Comparison of ENCODE assay signal across 20 cellular contexts in genomic region chr4:56630876-56631666, GRCh38. TPM values are rescaled to one million over a fixed set of nuclear protein-coding genes. Genes with fewer than 3 reads are reported as not detected.
DNase-seq lines count a peak whose midpoint lies in the region; TF ChIP-seq lines count a peak whose summit lies in the region.
"Had no signal": no experiment of that assay in that cellular context is flagged by ENCODE, and none has a peak within 500 bp of the region (broad histone marks: within the 10 kb centered on the region; RNA-seq: fewer than 3 reads in every experiment).

No MANE protein-coding gene starts in this region.

- TF ChIP-seq CTCF in AG09309 (IDR thresholded peaks at IDR 0.05; ENCODE audit: control insufficient read depth, insufficient read depth, low read depth, low read length, missing control alignments) = no peak

- H2AFZ ChIP-seq in mesenchymal stem cell (ENCODE audit: low read depth, low read length) = no peak overlapping the region

- H3K4me3 ChIP-seq in AG09309 (ENCODE audit: control insufficient read depth, low read depth, low read length) (no peak overlapping the region), mesenchymal stem cell (ENCODE audit: insufficient read depth in 1 of 2, low read depth in 1 of 2, low read length in 2 of 2) (peak overlapping the region in 1 of 2 experiments; percentile 53)
- H3K4me3 ChIP-seq: lung, stomach had no signal

- no peak overlapping the region for H4K8ac ChIP-seq in mesenchymal stem cell (ENCODE audit: low read length)

- no peaks in the 10 kb centered on the region for H3K79me1 ChIP-seq in mesenchymal stem cell (replicated peaks; ENCODE audit: low read length, poor library complexity, severe bottlenecking)

- no peak overlapping the region for H2BK5ac ChIP-seq in mesenchymal stem cell (ENCODE audit: low read depth, low read length, poor library complexity, severe bottlenecking)

- DNase-seq in AG09309 (ENCODE audit: low read depth) (peak; percentile 21), NCI-H226 (peak; percentile 49), epidermal melanocyte (ENCODE audit: insufficient read length, low spot score) (peak; percentile 81), mesenchymal stem cell (no peak), NCI-H2029 treated with DMSO at 0.1 percent for 48 hours (lab: John Stamatoyannopoulos, UW) (no peak), D341Med (ENCODE audit: low spot score) (no peak), mucosa of gallbladder (ENCODE audit: low spot score) (no peak)
- DNase-seq in stimulated activated CD4-positive, alpha-beta T cell treated with anti-CD3 and anti-CD28 coated beads, Interleukin-4, amount 100 ng/mL, for 1 hour = no peak
- DNase-seq: ACHN; activated CD4-positive, CD25-positive, alpha-beta regulatory T cell; activated CD8-positive, alpha-beta memory T cell treated with anti-CD3 and anti-CD28 coated beads for 24 hours; activated naive CD8-positive, alpha-beta T cell treated with anti-CD3 and anti-CD28 coated beads, Interleukin-2, amount 50 U/mL, for 24 hours; effector memory CD8-positive, alpha-beta T cell; immature natural killer cell; Kasumi-1; NCI-H146; nephron progenitor cell; Right ventricle myocardium superior; stomach had no signal

- peak overlapping the region; percentile 38 for H3K9ac ChIP-seq in mesenchymal stem cell (ENCODE audit: low read length)

- H2AK5ac ChIP-seq in mesenchymal stem cell (ENCODE audit: low read length, severe bottlenecking) = no peak overlapping the region

- H3K27ac ChIP-seq in mesenchymal stem cell (ENCODE audit: low read length, poor library complexity, severe bottlenecking) = no peak overlapping the region
- H3K27ac ChIP-seq: stomach had no signal

- H3K9me3 ChIP-seq in mesenchymal stem cell (ENCODE audit: control insufficient read depth, low read length) = peaks cover 8% of the 10 kb centered on the region

- peaks cover 0 to 3% of the 10 kb centered on the region in 2 experiments for H3K27me3 ChIP-seq in mesenchymal stem cell (ENCODE audit: control insufficient read depth in 1 of 2, insufficient read depth in 1 of 2, low read length in 2 of 2)
- H3K27me3 ChIP-seq: stomach had no signal

- peaks cover 3% of the 10 kb centered on the region for H3K4me1 ChIP-seq in mesenchymal stem cell (ENCODE audit: control insufficient read depth, insufficient read depth, low read depth, low read length)
- H3K4me1 ChIP-seq: stomach had no signal

- no peak overlapping the region for H4K91ac ChIP-seq in mesenchymal stem cell (ENCODE audit: low read length)

- WGBS in mesenchymal stem cell = 96% methylated on average over 2 of the region's 5 CpGs

- H3K18ac ChIP-seq in mesenchymal stem cell (ENCODE audit: low read depth in 1 of 2, low read length in 2 of 2) = no peak overlapping the region

- no peak overlapping the region for H2BK15ac ChIP-seq in mesenchymal stem cell (ENCODE audit: low read depth, poor library complexity, severe bottlenecking)

- H3K4ac ChIP-seq in mesenchymal stem cell (ENCODE audit: low read depth in 1 of 2, low read length in 2 of 2) = no peak overlapping the region

- H2BK12ac ChIP-seq in mesenchymal stem cell (ENCODE audit: low read length in 2 of 2) = no peak overlapping the region

- H3K36me3 ChIP-seq in mesenchymal stem cell (ENCODE audit: control insufficient read depth in 1 of 2, insufficient read depth in 2 of 2, low read depth in 1 of 2, low read length in 2 of 2) = no peaks in the 10 kb centered on the region
- H3K36me3 ChIP-seq: stomach had no signal

- H3K14ac ChIP-seq in mesenchymal stem cell (ENCODE audit: low read length in 2 of 2) = no peak overlapping the region

- H3K23ac ChIP-seq in mesenchymal stem cell (ENCODE audit: low read length in 2 of 2) = no peak overlapping the region

- no peak overlapping the region for H2BK120ac ChIP-seq in mesenchymal stem cell (ENCODE audit: low read depth, low read length)

- H3K4me2 ChIP-seq in mesenchymal stem cell (ENCODE audit: low read length, poor library complexity, severe bottlenecking) = no peak overlapping the region

RNA-seq across cellular contexts. Expression of gene HOPX, which starts 50.0 kb away (rescaled TPM):
- 11.9 TPM for polyA plus RNA-seq in mesenchymal stem cell (2013, experiment 1 of 2)
- polyA plus RNA-seq in mesenchymal stem cell (2013, experiment 2 of 2) = 11.5 TPM
- 27.6 TPM for total RNA-seq in mucosa of gallbladder

Comparison
In these comparisons a context has a peak if more than half of its experiments do, and no peak if none do; other contexts are left out.
1. DNase-seq: peak in AG09309 (single experiment), NCI-H226 (single experiment) and epidermal melanocyte (single experiment); none in mesenchymal stem cell (single experiment), NCI-H2029 treated with DMSO at 0.1 percent for 48 hours (single experiment), D341Med (single experiment), stimulated activated CD4-positive, alpha-beta T cell treated with anti-CD3 and anti-CD28 coated beads, Interleukin-4, amount 100 ng/mL, for 1 hour (single experiment) and mucosa of gallbladder (single experiment).